Comparison of ENCODE assay signal across 8 cellular contexts in the genomic region with DNA sequence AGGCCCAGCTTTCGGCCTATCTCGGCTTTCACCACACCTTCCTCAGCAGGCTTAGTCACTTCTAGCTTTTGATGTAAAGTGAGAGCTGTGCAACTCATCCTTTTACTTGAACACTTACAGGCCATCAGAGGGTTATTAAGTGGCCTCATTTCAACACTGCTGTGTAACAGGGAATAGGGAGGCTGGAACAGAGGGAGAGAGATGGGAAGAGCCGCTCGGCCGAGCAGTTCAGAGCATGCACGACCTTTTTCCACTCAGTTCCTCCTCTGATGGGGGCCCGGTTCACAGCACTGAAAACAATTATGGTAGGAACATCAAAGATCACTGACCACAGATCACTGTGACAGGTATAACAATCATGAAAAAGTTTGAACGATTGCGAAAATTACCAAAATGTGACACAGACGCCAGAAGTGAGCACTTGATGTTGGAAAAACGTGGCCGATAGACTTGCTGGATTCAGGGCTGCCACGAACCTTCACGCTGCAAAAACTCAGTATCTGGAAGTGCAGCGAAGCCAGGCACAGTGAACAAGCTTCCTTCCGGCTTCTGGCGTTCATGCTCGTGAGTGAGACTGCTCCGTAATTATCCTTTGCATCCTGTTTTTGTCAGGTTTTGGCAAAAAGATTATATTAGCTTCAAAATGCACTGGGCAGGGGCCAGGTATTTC. TPM values are rescaled to one million over a fixed set of nuclear protein-coding genes. Genes with fewer than 3 reads are reported as not detected.
A peak's percentile ranks its signal among the peaks of the same experiment; 100 is the strongest.
DNase-seq lines count a peak whose midpoint lies in the region; ATAC-seq and TF ChIP-seq lines count a peak whose summit lies in the region.

No MANE protein-coding gene starts in this region.

- no peaks in the 10 kb centered on the region for H3K27me3 ChIP-seq in fibroblast of lung (ENCODE audit: control insufficient read depth, insufficient read depth, low read length)
- H3K27me3 ChIP-seq in thyroid gland: no peaks in the 10 kb centered on the region

- H3K9ac ChIP-seq in fibroblast of lung (ENCODE audit: insufficient read depth, low read length): no peak overlapping the region

- H3K79me2 ChIP-seq in fibroblast of lung (ENCODE audit: control insufficient read depth, insufficient read depth, low read length): no peaks in the 10 kb centered on the region

- H3K36me3 ChIP-seq in fibroblast of lung (ENCODE audit: control insufficient read depth, insufficient read depth, low read length) (no peaks in the 10 kb centered on the region), thyroid gland (no peaks in the 10 kb centered on the region)

- H3K4me3 ChIP-seq in fibroblast of lung (replicated peaks in 1 of 4; ENCODE audit: control extremely low read depth in 1 of 4, insufficient read depth in 1 of 4, low read depth in 3 of 4, low read length in 4 of 4): no peak overlapping the region
- H3K4me3 ChIP-seq in thyroid gland (replicated peaks in 1 of 3): no peak overlapping the region

- H3K9me3 ChIP-seq in fibroblast of lung (ENCODE audit: control insufficient read depth, insufficient read depth, low read depth, low read length) (no peaks in the 10 kb centered on the region), thyroid gland (no peaks in the 10 kb centered on the region)

- H4K20me1 ChIP-seq in fibroblast of lung (ENCODE audit: control insufficient read depth, extremely low read depth, insufficient read depth, low read length): no peaks in the 10 kb centered on the region

- H3K27ac ChIP-seq in fibroblast of lung (ENCODE audit: insufficient read depth, low read length): no peak overlapping the region
- peak overlapping the region in 2 of 3 donors; percentile 31 to 41 for H3K27ac ChIP-seq in thyroid gland

- WGBS in thyroid gland, 2 donors: 64 to 66% methylated on average over 19 of the region's 19 CpGs

- H3K4me1 ChIP-seq in fibroblast of lung (ENCODE audit: control insufficient read depth, extremely low read depth, insufficient read depth, low read length) (no peaks in the 10 kb centered on the region), thyroid gland (peaks cover 19 to 39% of the 10 kb centered on the region in 2 donors)

- TF ChIP-seq POLR2A in thyroid gland (IDR thresholded peaks at IDR 0.05): no peak

- DNase-seq in Right ventricle myocardium superior (no peak), cardiac septum (ENCODE audit: low spot score) (no peak), OCI-M1 (lab: John Stamatoyannopoulos, UW) (peak; percentile 41), fibroblast of lung (ENCODE audit: low read depth in 2 of 2) (peak in 1 of 2 donors; percentile 27), thyroid gland (no peak), H4 (ENCODE audit: low spot score) (no peak), glutamatergic neuron (no peak), AG20443 (ENCODE audit: low spot score) (no peak)

- peaks cover 28% of the 10 kb centered on the region for H3K36me3 Mint-ChIP-seq in glutamatergic neuron (ENCODE audit: unreplicated experiment)

- H3K27ac Mint-ChIP-seq in glutamatergic neuron (ENCODE audit: unreplicated experiment): no peak overlapping the region

- H3K4me2 ChIP-seq in fibroblast of lung (ENCODE audit: extremely low read depth, insufficient read depth, low read length): peak overlapping the region; percentile 59

- intact Hi-C loops in Right ventricle myocardium superior (cut with DNase I) (no loop called here), cardiac septum (cut with DNase I) (no loop called here), thyroid gland (cut with DNase I) (no loop called here)

- ATAC-seq in Right ventricle myocardium superior (ENCODE audit: poor library complexity): peak; percentile 36

- H3K27me3 Mint-ChIP-seq in glutamatergic neuron (ENCODE audit: unreplicated experiment): peaks cover 2% of the 10 kb centered on the region

- H2AFZ ChIP-seq in fibroblast of lung (ENCODE audit: low read length): no peak overlapping the region

- TF ChIP-seq CTCF in fibroblast of lung (conservative IDR thresholded peaks at IDR 0.05 in 1 of 2, IDR thresholded peaks at IDR 0.05 in 1 of 2; ENCODE audit: low read depth in 1 of 2, low read length in 2 of 2) (no peak), thyroid gland (IDR thresholded peaks at IDR 0.05) (no peak), glutamatergic neuron (IDR thresholded peaks at IDR 0.05; ENCODE audit: partially characterized antibody, unreplicated experiment) (no peak)

- peaks cover 7% of the 10 kb centered on the region for H3K9me3 Mint-ChIP-seq in glutamatergic neuron (ENCODE audit: unreplicated experiment)

- H3K4me1 Mint-ChIP-seq in glutamatergic neuron (ENCODE audit: low read depth, unreplicated experiment): peaks cover 4% of the 10 kb centered on the region

- H3K4me3 Mint-ChIP-seq in glutamatergic neuron (ENCODE audit: unreplicated experiment): no peak overlapping the region

RNA-seq across cellular contexts. Expression of gene AGPAT3, which starts 28.6 kb away (rescaled TPM):
- total RNA-seq in Right ventricle myocardium superior: 96.3 TPM
- 51.5 TPM for total RNA-seq in cardiac septum
- total RNA-seq in fibroblast of lung: 28.8 and 44.9 TPM in 2 replicates
- polyA plus RNA-seq in fibroblast of lung: 29.4 and 39.0 TPM in 2 replicates
- 42.0 and 55.7 TPM in 2 replicates for polyA plus RNA-seq in fibroblast of lung (2012)
- polyA minus RNA-seq in fibroblast of lung (ENCODE audit: low replicate concordance): 58.7 and 118 TPM in 2 replicates
- 10 to 100 TPM; 40.6 to 80.5 (median 65.3) TPM for total RNA-seq in thyroid gland
- 27.0 and 29.4 TPM in 2 replicates for total RNA-seq in H4 (2014; rRNA removed; shearing (Covaris generic))
- 12.6 TPM for total RNA-seq in glutamatergic neuron (ENCODE audit: unreplicated experiment)
